12 cellular contexts compared by ENCODE assay signal in the genomic region with DNA sequence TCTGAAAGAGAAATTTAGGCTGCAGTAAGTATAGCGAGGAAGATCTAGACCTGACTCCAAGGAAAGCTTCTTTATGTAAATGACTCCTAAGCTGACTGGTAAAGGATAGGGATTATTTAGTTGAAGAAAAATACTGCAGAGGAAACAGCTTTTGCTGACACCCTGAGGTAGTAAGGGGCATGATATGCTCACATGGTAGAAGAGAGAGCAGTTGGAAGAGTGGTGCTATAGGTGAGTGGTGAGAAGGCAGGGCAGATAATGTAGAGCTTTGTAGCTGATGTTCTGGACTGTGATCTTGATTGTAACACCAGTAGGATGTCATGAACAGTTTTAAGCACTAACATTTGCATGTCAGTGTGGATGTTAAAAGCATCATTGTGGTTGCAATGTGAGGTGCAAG.
DNase-seq lines count a peak whose midpoint lies in the region; ATAC-seq lines count a peak whose summit lies in the region.
"Had no signal": no experiment of that assay in that cellular context is flagged by ENCODE, and none has a peak within 500 bp of the region (broad histone marks: within the 10 kb centered on the region; RNA-seq: fewer than 3 reads in every experiment).

No MANE protein-coding gene starts in this region.

- ATAC-seq in GM18867 (IDR thresholded peaks at IDR 0.05; ENCODE audit: unreplicated experiment) = peak; percentile 24
- ATAC-seq in GM18517 (IDR thresholded peaks at IDR 0.05; ENCODE audit: unreplicated experiment) = no peak
- no peak for ATAC-seq in GM21423 (IDR thresholded peaks at IDR 0.05; ENCODE audit: unreplicated experiment)
- no peak for ATAC-seq in left ventricle myocardium superior

- intact Hi-C loops in left ventricle myocardium superior (cut with micrococcal nuclease) = no loop called here

- DNase-seq in NCI-H526 treated with DMSO at 0.1 percent for 48 hours (lab: John Stamatoyannopoulos, UW) (peak; percentile 49), iPS DF 19.7 (ENCODE audit: low read depth, low spot score) (peak; percentile 7), superior temporal gyrus (ENCODE audit: extremely low spot score) (peak; percentile 12), left ventricle myocardium superior (no peak)
- DNase-seq: CD8-positive, alpha-beta memory T cell; Karpas-422; NCI-H2029; PC-9; T-helper 1 cell had no signal
